28 cellular contexts compared by ENCODE assay signal in genomic region chr3:50811893-50812292, GRCh38.
DNase-seq lines count a peak whose midpoint lies in the region; FAIRE-seq and TF ChIP-seq lines count a peak whose summit lies in the region.
"Had no signal": no experiment of that assay in that cellular context is flagged by ENCODE, and none has a peak within 500 bp of the region (broad histone marks: within the 10 kb centered on the region; RNA-seq: fewer than 3 reads in every experiment).

No MANE protein-coding gene starts in this region.

- H3K9ac ChIP-seq in H1 (replicated peaks in 1 of 4; ENCODE audit: extremely low read depth in 1 of 4, low read depth in 3 of 4, low read length in 3 of 4), result peak overlapping the region in 1 of 4 experiments; percentile 5; a peak in 1 of 7 replicates
- no peak overlapping the region for H3K9ac ChIP-seq in trophoblast cell (ENCODE audit: low read length)
- H3K9ac ChIP-seq: BLaER1 had no signal

- H2BK5ac ChIP-seq in H1 (ENCODE audit: low read depth, low read length) (no peak overlapping the region), trophoblast cell (ENCODE audit: low read depth, low read length, poor library complexity) (no peak overlapping the region)

- TF ChIP-seq RAD21 in H1 (IDR thresholded peaks at IDR 0.05 in 1 of 2, conservative IDR thresholded peaks at IDR 0.05 in 1 of 2; ENCODE audit: low read depth in 2 of 2, low read length in 2 of 2), result no peak

- 92% methylated on average over 5 of the region's 5 CpGs; no CpG with 5 or more reads in 1 of the 2 experiments for WGBS in H1 (ENCODE audit: extremely low coverage in 1 of 2, insufficient coverage in 1 of 2, insufficient read length in 1 of 2, insufficient replicate concordance in 2 of 2, low coverage in 1 of 2, low lambda C conversion rate in 2 of 2, missing lambda C conversion rate in 1 of 2), 2 experiments
- WGBS in trophoblast cell (ENCODE audit: extremely low coverage, insufficient coverage, insufficient read length), result no CpG with 5 or more reads among the region's 5 CpGs

- H3K18ac ChIP-seq in H1 (ENCODE audit: extremely low read depth, low read length) (no peak overlapping the region), trophoblast cell (ENCODE audit: low read length) (no peak overlapping the region)

- H2BK15ac ChIP-seq in H1 (ENCODE audit: low read length), result no peak overlapping the region

- H3K14ac ChIP-seq in H1 (ENCODE audit: insufficient read length) (no peak overlapping the region), trophoblast cell (ENCODE audit: low read length) (no peak overlapping the region)

- H3K4me3 Mint-ChIP-seq in mesothelial cell of epicardium, result no peak overlapping the region
- H3K4me3 Mint-ChIP-seq: CD14-positive monocyte; CD4-positive, alpha-beta memory T cell; CD4-positive, CD25-positive, alpha-beta regulatory T cell; CD8-positive, alpha-beta memory T cell had no signal

- H3K23ac ChIP-seq in H1 (ENCODE audit: insufficient read length) (no peak overlapping the region), trophoblast cell (ENCODE audit: low read length) (no peak overlapping the region)

- H3K79me2 ChIP-seq in H1 (ENCODE audit: control insufficient read depth in 1 of 2, insufficient read depth in 2 of 2, low read length in 2 of 2), result no peaks in the 10 kb centered on the region
- H3K79me2 ChIP-seq in trophoblast cell (ENCODE audit: control insufficient read depth, insufficient read depth, low read length, poor library complexity), result no peaks in the 10 kb centered on the region

- H2AFZ ChIP-seq in H1 (ENCODE audit: low read length) (no peak overlapping the region), trophoblast cell (ENCODE audit: insufficient read depth, low read length, poor library complexity) (no peak overlapping the region)

- no peaks in the 10 kb centered on the region for H3K79me1 ChIP-seq in H1 (ENCODE audit: low read depth, low read length)
- H3K79me1 ChIP-seq in trophoblast cell (ENCODE audit: low read length), result peaks cover 11% of the 10 kb centered on the region

- H2BK120ac ChIP-seq in H1 (replicated peaks; ENCODE audit: low read depth, low read length) (no peak overlapping the region), trophoblast cell (ENCODE audit: insufficient read depth, low read length, poor library complexity) (no peak overlapping the region)

- no peaks in the 10 kb centered on the region for H4K20me1 ChIP-seq in H1 (replicated peaks in 1 of 2; ENCODE audit: control insufficient read depth in 1 of 2, insufficient read depth in 2 of 2, low read length in 2 of 2)
- H4K20me1 ChIP-seq: BLaER1 had no signal

- POLR2A ChIA-PET in HEK293 (lab: Yijun Ruan, JAX), result no interaction called here
- POLR2A ChIA-PET in H1 (lab: Charles Lee; ENCODE audit: partially characterized antibody), result no interaction called here

- FAIRE-seq in H1 (lab: Jason Lieb, UNC), result no peak
- FAIRE-seq: A204.1, G401.6, GM12891 had no signal

- TF ChIP-seq CTCF in HEK293 (tag by site-specific recombination; IDR thresholded peaks at IDR 0.05) (no peak), H1 (IDR thresholded peaks at IDR 0.05; ENCODE audit: control extremely low read depth in 1 of 3, insufficient read depth in 1 of 3, low read depth in 1 of 3, low read length in 3 of 3) (no peak), mesothelial cell of epicardium (IDR thresholded peaks at IDR 0.05; ENCODE audit: unreplicated experiment) (no peak)

- H4K91ac ChIP-seq in H1 (replicated peaks; ENCODE audit: insufficient read length, low read length), result peak overlapping the region; percentile 46
- H4K91ac ChIP-seq in trophoblast cell (ENCODE audit: low read depth, low read length), result no peak overlapping the region

- no peaks in the 10 kb centered on the region for H3K27me3 Mint-ChIP-seq in mesothelial cell of epicardium (ENCODE audit: low read depth)
- H3K27me3 Mint-ChIP-seq: CD4-positive, alpha-beta memory T cell; CD4-positive, CD25-positive, alpha-beta regulatory T cell had no signal

- no peak overlapping the region for H3K27ac Mint-ChIP-seq in mesothelial cell of epicardium
- H3K27ac Mint-ChIP-seq: CD14-positive monocyte; CD4-positive, CD25-positive, alpha-beta regulatory T cell; CD8-positive, alpha-beta memory T cell had no signal

- H3K36me3 Mint-ChIP-seq in mesothelial cell of epicardium, result no peaks in the 10 kb centered on the region
- H3K36me3 Mint-ChIP-seq: CD14-positive monocyte; CD4-positive, alpha-beta memory T cell; CD4-positive, CD25-positive, alpha-beta regulatory T cell had no signal

- H3K56ac ChIP-seq in H1 (replicated peaks; ENCODE audit: insufficient read length, low read depth, low read length), result no peak overlapping the region

- no peak overlapping the region for H4K12ac ChIP-seq in trophoblast cell (ENCODE audit: low read depth, low read length)

- H3K27me3 ChIP-seq in H1 (replicated peaks in 1 of 4; ENCODE audit: control insufficient read depth in 3 of 4, extremely low read depth in 1 of 4, insufficient read depth in 3 of 4, low read length in 3 of 4), result no peaks in the 10 kb centered on the region
- H3K27me3 ChIP-seq in trophoblast cell (ENCODE audit: insufficient read depth, low read length), result no peaks in the 10 kb centered on the region
- H3K27me3 ChIP-seq: BE2C, BLaER1 had no signal

- H2BK12ac ChIP-seq in H1 (ENCODE audit: low read depth, low read length), result peak overlapping the region; percentile 6; the same call in 1 of the 2 replicates
- peak overlapping the region; percentile 15 for H2BK12ac ChIP-seq in trophoblast cell (ENCODE audit: low read length)

- TF ChIP-seq POLR2A in H1 (IDR thresholded peaks at IDR 0.05; ENCODE audit: control extremely low read depth in 1 of 2, low read depth in 2 of 2, low read length in 2 of 2), result no peak

- no peak overlapping the region for H4K5ac ChIP-seq in H1 (ENCODE audit: insufficient read length, low read depth, low read length)

- CTCF ChIA-PET in HEK293 (lab: Yijun Ruan, JAX), result interaction anchor here (0.7 kb wide), 1 partner anchor 11 kb away, joined by 3 read pairs; no protein-coding TSS in a partner anchor
- CTCF ChIA-PET in H1 (lab: Charles Lee; ENCODE audit: partially characterized antibody), result interaction anchor here (0.6 kb wide), 1 partner anchor 11 kb away, joined by 3 read pairs; no protein-coding TSS in a partner anchor

- H4K8ac ChIP-seq in H1 (ENCODE audit: extremely low read depth, insufficient read depth, low read length) (no peak overlapping the region), trophoblast cell (ENCODE audit: low read depth, low read length) (no peak overlapping the region)

- no peaks in the 10 kb centered on the region for H3K36me3 ChIP-seq in HEK293 (ENCODE audit: control insufficient read depth in 2 of 2, insufficient read depth in 1 of 2, low read length in 2 of 2)
- H3K36me3 ChIP-seq in H1 (ENCODE audit: control insufficient read depth in 2 of 4, insufficient read depth in 4 of 4, low read length in 3 of 4), result no peaks in the 10 kb centered on the region
- no peaks in the 10 kb centered on the region for H3K36me3 ChIP-seq in trophoblast cell (ENCODE audit: control insufficient read depth in 1 of 2, insufficient read depth in 2 of 2, low read length in 2 of 2)
- H3K36me3 ChIP-seq: BE2C, BLaER1 had no signal

- H3K4me2 ChIP-seq in H1 (ENCODE audit: insufficient read depth in 1 of 2, low read depth in 2 of 2, low read length in 2 of 2), result no peak overlapping the region
- no peak overlapping the region for H3K4me2 ChIP-seq in trophoblast cell (ENCODE audit: low read length)
- H3K4me2 ChIP-seq: BLaER1 had no signal

- no peak for TF ChIP-seq EP300 in H1 (IDR thresholded peaks at IDR 0.05; ENCODE audit: borderline replicate concordance in 1 of 2, low read depth in 2 of 2, low read length in 2 of 2)

- no peak overlapping the region for H3K4ac ChIP-seq in H1 (replicated peaks; ENCODE audit: insufficient read length, low read depth, low read length)
- no peak overlapping the region for H3K4ac ChIP-seq in trophoblast cell (ENCODE audit: low read depth, low read length)

- no peak overlapping the region for H2BK20ac ChIP-seq in H1 (ENCODE audit: low read length)

- H3K27ac ChIP-seq in HEK293 (ENCODE audit: extremely low read depth, low read depth, low read length), result no peak overlapping the region
- H3K27ac ChIP-seq in H1 (ENCODE audit: low read depth, low read length), result no peak overlapping the region
- no peak overlapping the region for H3K27ac ChIP-seq in trophoblast cell (ENCODE audit: low read depth, low read length)
- H3K27ac ChIP-seq: BLaER1 had no signal

- H3K9me3 Mint-ChIP-seq in mesothelial cell of epicardium, result no peaks in the 10 kb centered on the region
- H3K9me3 Mint-ChIP-seq: CD8-positive, alpha-beta memory T cell had no signal

- no peak overlapping the region for H3K4me3 ChIP-seq in HEK293 (ENCODE audit: low read depth, low read length)
- H3K4me3 ChIP-seq in H1 (ENCODE audit: extremely low read depth in 1 of 4, insufficient read depth in 2 of 4, low read depth in 3 of 4, low read length in 4 of 4), result no peak overlapping the region
- no peak overlapping the region for H3K4me3 ChIP-seq in trophoblast cell (ENCODE audit: low read depth, low read length)
- H3K4me3 ChIP-seq: BLaER1 had no signal

- H2AK5ac ChIP-seq in H1 (ENCODE audit: low read depth, low read length) (no peak overlapping the region), trophoblast cell (ENCODE audit: low read length) (no peak overlapping the region)

- H3K9me3 ChIP-seq in HEK293 (ENCODE audit: control insufficient read depth, insufficient read depth, low read depth, low read length), result no peaks in the 10 kb centered on the region
- no peaks in the 10 kb centered on the region for H3K9me3 ChIP-seq in H1 (ENCODE audit: insufficient read depth in 2 of 2, low read depth in 1 of 2, low read length in 1 of 2)
- H3K9me3 ChIP-seq in trophoblast cell (ENCODE audit: insufficient read depth, low read depth, low read length), result no peaks in the 10 kb centered on the region
- H3K9me3 ChIP-seq: BE2C, BLaER1 had no signal

- H3K4me1 ChIP-seq in HEK293 (ENCODE audit: control insufficient read depth, insufficient read depth, low read length), result no peaks in the 10 kb centered on the region
- peaks cover 2 to 8% (median 7%) of the 10 kb centered on the region in 4 experiments; a peak in 6 of 7 replicates for H3K4me1 ChIP-seq in H1 (replicated peaks in 1 of 4; ENCODE audit: control insufficient read depth in 3 of 4, insufficient read depth in 4 of 4, low read length in 3 of 4)
- H3K4me1 ChIP-seq in trophoblast cell (ENCODE audit: control insufficient read depth in 1 of 2, insufficient read depth in 2 of 2, low read length in 2 of 2), result peaks cover 9 to 17% of the 10 kb centered on the region in 2 experiments
- H3K4me1 ChIP-seq: BE2C, BLaER1 had no signal

- DNase-seq in H1 (ENCODE audit: low read depth in 1 of 2, low spot score in 2 of 2), result no peak
- peak; percentile 68 for DNase-seq in islet precursor cell
- peak; percentile 96 to 97 for DNase-seq in trophoblast cell
- DNase-seq in AG20443 (ENCODE audit: low spot score), result no peak
- no peak for DNase-seq in mesothelial cell of epicardium (ENCODE audit: low spot score in 2 of 2, unreplicated experiment in 2 of 2)
- no peak for DNase-seq in MV-4-11 (lab: John Stamatoyannopoulos, UW)
- DNase-seq in activated CD4-positive, alpha-beta T cell treated with anti-CD3 and anti-CD28 coated beads for 48 hours, result no peak
- DNase-seq: 8988T; ACHN; BE2C; C1 segment of cervical spinal cord; CD4-positive, alpha-beta memory T cell; CD4-positive, CD25-positive, alpha-beta regulatory T cell; CD8-positive, alpha-beta memory T cell; COR-L47; DMS 273 treated with DMSO at 0.1 percent for 48 hours; DMS153; DMS53; DMS79; DND-41; EL; GF-D8 had no signal

- H3K4me1 Mint-ChIP-seq in mesothelial cell of epicardium, result peaks cover 32% of the 10 kb centered on the region
- H3K4me1 Mint-ChIP-seq: CD14-positive monocyte; CD4-positive, alpha-beta memory T cell; CD4-positive, CD25-positive, alpha-beta regulatory T cell; CD8-positive, alpha-beta memory T cell had no signal

- no peaks in the 10 kb centered on the region for H3K23me2 ChIP-seq in H1 (ENCODE audit: low read depth, low read length)

Comparison
In these comparisons a context has a peak if more than half of its experiments do, and no peak if none do; other contexts are left out.
1. DNase-seq: peak in islet precursor cell (single experiment) and trophoblast cell (2 of 2); none in H1 (0 of 2), AG20443 (single experiment), mesothelial cell of epicardium (0 of 2), MV-4-11 (single experiment) and activated CD4-positive, alpha-beta T cell treated with anti-CD3 and anti-CD28 coated beads for 48 hours (single experiment).